In the genomic region with DNA sequence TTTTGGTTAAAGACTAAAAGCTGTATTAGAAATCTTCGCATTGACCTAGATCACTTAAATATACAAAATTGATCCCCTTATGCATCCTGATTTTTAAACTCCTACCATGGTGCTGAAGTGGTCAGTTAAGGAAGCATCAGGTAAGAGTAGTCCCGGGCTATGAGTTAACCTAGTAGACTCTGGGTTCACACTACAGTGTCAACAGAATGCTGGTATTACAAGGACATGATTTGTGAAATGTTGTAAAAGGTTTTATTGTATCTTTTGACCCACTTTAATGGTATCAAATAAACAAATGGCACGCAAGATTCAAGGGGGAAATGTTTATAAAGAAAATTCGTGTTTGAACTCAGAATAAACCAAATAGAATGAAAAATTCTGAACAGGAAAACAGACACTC, we compare ENCODE assay signal across 16 cellular contexts. TPM values are rescaled to one million over a fixed set of nuclear protein-coding genes. Genes with fewer than 3 reads are reported as not detected.
A peak's percentile ranks its signal among the peaks of the same experiment; 100 is the strongest.
DNase-seq lines count a peak whose midpoint lies in the region; ATAC-seq and TF ChIP-seq lines count a peak whose summit lies in the region.
"Had no signal": no experiment of that assay in that cellular context is flagged by ENCODE, and none has a peak within 500 bp of the region (broad histone marks: within the 10 kb centered on the region; RNA-seq: fewer than 3 reads in every experiment).

No MANE protein-coding gene starts in this region.

- H3K4me3 ChIP-seq in CD4-positive, CD25-positive, alpha-beta regulatory T cell (ENCODE audit: low read depth, low read length): peak overlapping the region; percentile 99
- H3K4me3 ChIP-seq in PC-9 (no peak overlapping the region), brain microvascular endothelial cell (ENCODE audit: low read depth, low read length) (no peak overlapping the region)
- H3K4me3 ChIP-seq: suprapubic skin had no signal

- H3K4me1 ChIP-seq in CD4-positive, CD25-positive, alpha-beta regulatory T cell (ENCODE audit: control insufficient read depth, insufficient read depth, low read length, poor library complexity, severe bottlenecking): peaks cover 40% of the 10 kb centered on the region
- H3K4me1 ChIP-seq in PC-9 (replicated peaks; ENCODE audit: insufficient read depth): peaks cover 17% of the 10 kb centered on the region
- H3K4me1 ChIP-seq: BE2C, suprapubic skin had no signal

- H3K4me2 ChIP-seq in PC-9: no peak overlapping the region

- peaks cover 0 to 2% (median 0%) of the 10 kb centered on the region in 7 donors for H3K9me3 Mint-ChIP-seq in CD4-positive, CD25-positive, alpha-beta regulatory T cell
- H3K9me3 Mint-ChIP-seq in mesothelial cell of epicardium: no peaks in the 10 kb centered on the region

- H3K9me3 ChIP-seq in CD4-positive, CD25-positive, alpha-beta regulatory T cell (ENCODE audit: control insufficient read depth in 2 of 2, low read length in 2 of 2): no peaks in the 10 kb centered on the region
- H3K9me3 ChIP-seq in PC-9 (ENCODE audit: insufficient read depth, low read depth): no peaks in the 10 kb centered on the region
- H3K9me3 ChIP-seq: BE2C, neutrophil, suprapubic skin had no signal

- TF ChIP-seq CTCF in PC-9 (conservative IDR thresholded peaks at IDR 0.05): no peak
- no peak for TF ChIP-seq CTCF in brain microvascular endothelial cell (IDR thresholded peaks at IDR 0.05; ENCODE audit: low read depth, low read length, missing control alignments)
- no peak for TF ChIP-seq CTCF in mesothelial cell of epicardium (IDR thresholded peaks at IDR 0.05; ENCODE audit: unreplicated experiment)

- H2AFZ ChIP-seq in PC-9: no peak overlapping the region

- no peaks in the 10 kb centered on the region for H3K9me2 ChIP-seq in PC-9 (ENCODE audit: insufficient read depth)

- H3K27ac ChIP-seq in CD4-positive, CD25-positive, alpha-beta regulatory T cell (ENCODE audit: insufficient read depth, low read length, poor library complexity, severe bottlenecking): peak overlapping the region; percentile 62
- peak overlapping the region; percentile 5 for H3K27ac ChIP-seq in PC-9
- H3K27ac ChIP-seq in brain microvascular endothelial cell: peak overlapping the region; percentile 34
- H3K27ac ChIP-seq: neutrophil, suprapubic skin had no signal

- peak overlapping the region; percentile 87 to 91 (median 91) for H3K27ac Mint-ChIP-seq in CD4-positive, CD25-positive, alpha-beta regulatory T cell
- H3K27ac Mint-ChIP-seq in mesothelial cell of epicardium: peak overlapping the region; percentile 91

- no peaks in the 10 kb centered on the region for H3K27me3 ChIP-seq in CD4-positive, CD25-positive, alpha-beta regulatory T cell (ENCODE audit: control insufficient read depth, insufficient read depth, low read length)
- no peaks in the 10 kb centered on the region for H3K27me3 ChIP-seq in PC-9 (ENCODE audit: insufficient read depth, low read depth)
- H3K27me3 ChIP-seq in brain microvascular endothelial cell (replicated peaks): no peaks in the 10 kb centered on the region
- H3K27me3 ChIP-seq: BE2C, neutrophil, suprapubic skin had no signal

- peaks cover 6 to 38% (median 18%) of the 10 kb centered on the region in 4 donors for H3K4me1 Mint-ChIP-seq in CD4-positive, CD25-positive, alpha-beta regulatory T cell
- H3K4me1 Mint-ChIP-seq in mesothelial cell of epicardium: peaks cover 26% of the 10 kb centered on the region

- no peak for ATAC-seq in CD4-positive, CD25-positive, alpha-beta regulatory T cell (ENCODE audit: low read depth in 2 of 2)

- no peaks in the 10 kb centered on the region for H4K20me1 ChIP-seq in PC-9 (ENCODE audit: insufficient read depth)

- peaks cover 30% of the 10 kb centered on the region for H3K36me3 Mint-ChIP-seq in CD4-positive, CD25-positive, alpha-beta regulatory T cell
- H3K36me3 Mint-ChIP-seq in mesothelial cell of epicardium: no peaks in the 10 kb centered on the region

- H3K36me3 ChIP-seq in CD4-positive, CD25-positive, alpha-beta regulatory T cell (ENCODE audit: control insufficient read depth, insufficient read depth, low read length): peaks cover 23% of the 10 kb centered on the region
- H3K36me3 ChIP-seq in PC-9 (ENCODE audit: low read depth) (no peaks in the 10 kb centered on the region), brain microvascular endothelial cell (replicated peaks) (no peaks in the 10 kb centered on the region)
- H3K36me3 ChIP-seq: BE2C, neutrophil, suprapubic skin had no signal

- H3F3A ChIP-seq in PC-9 (ENCODE audit: insufficient read depth, low read depth): peaks cover 6% of the 10 kb centered on the region; the same call in 1 of the 2 replicates

- intact Hi-C loops in PC-9 (cut with micrococcal nuclease; ENCODE audit: unreplicated experiment): no loop called here

- BruUV-seq in PC-9 (replicated peaks; lab: Mats Ljungman, UMichigan): no TSS peak

- in situ Hi-C loops in brain microvascular endothelial cell (cut with HindIII; ENCODE audit: low pct_ligation_motif_present, low sequenced_read_pairs): loop anchor here (25.0 kb wide), 1 partner anchor 145 kb away; no protein-coding TSS in a partner anchor

- H3K4me3 Mint-ChIP-seq in CD4-positive, CD25-positive, alpha-beta regulatory T cell: peak overlapping the region; percentile 85 to 98 (median 90)
- no peak overlapping the region for H3K4me3 Mint-ChIP-seq in mesothelial cell of epicardium

- DNase-seq in CD4-positive, CD25-positive, alpha-beta regulatory T cell: no peak
- DNase-seq in PC-9 (no peak), brain microvascular endothelial cell (no peak), mesothelial cell of epicardium (ENCODE audit: low spot score in 2 of 2, unreplicated experiment in 2 of 2) (no peak), NCI-H1436 treated with DMSO at 0.1 percent for 48 hours (lab: John Stamatoyannopoulos, UW) (no peak)
- no peak for DNase-seq in stimulated activated naive CD4-positive, alpha-beta T cell treated with Interleukin-2 at 50 U/mL for 16 hours (lab: John Stamatoyannopoulos, UW)
- no peak for DNase-seq in stimulated activated CD4-positive, alpha-beta T cell treated with anti-CD3 and anti-CD28 coated beads, Interleukin-2, amount 100 ng/mL, for 48 hours
- DNase-seq: activated gamma-delta T cell treated with Interleukin-2 at 50 U/mL for 16 hours, BE2C, DMS153, head of caudate nucleus, NCI-H1930, NCI-H510A treated with DMSO at 0.1 percent for 48 hours, right cardiac atrium had no signal

- POLR2A ChIA-PET in PC-9 (lab: Charles Lee; ENCODE audit: unreplicated experiment): interaction anchor here (0.6 kb wide), 2 partner anchors 24 to 226 kb away, joined by 4 to 6 read pairs; no protein-coding TSS in a partner anchor

- no peaks in the 10 kb centered on the region for H3K79me2 ChIP-seq in PC-9 (ENCODE audit: low read depth)

- CTCF ChIA-PET in PC-9 (lab: Charles Lee): no interaction called here

- H3K27me3 Mint-ChIP-seq in CD4-positive, CD25-positive, alpha-beta regulatory T cell: no peaks in the 10 kb centered on the region
- no peaks in the 10 kb centered on the region for H3K27me3 Mint-ChIP-seq in mesothelial cell of epicardium (ENCODE audit: low read depth)

RNA-seq across cellular contexts. Expression of a gene that starts 36.8 kb away (rescaled TPM):
- 99.5 TPM for total RNA-seq in CD4-positive, CD25-positive, alpha-beta regulatory T cell
- 10 to 100 TPM; 38.0 to 64.2 (median 60.4) TPM for polyA plus RNA-seq in CD4-positive, CD25-positive, alpha-beta regulatory T cell
- total RNA-seq in PC-9 (2021) (16.1 and 18.5 TPM in 2 replicates), mesothelial cell of epicardium (6.0 to 6.9 TPM (median 6.1 TPM) in 3 replicates)

Comparison
In these comparisons a context has a peak if more than half of its experiments do, and no peak if none do; other contexts are left out.
1. H3K27ac ChIP-seq: peak in every context shown above with its lines; median percentile 62 in CD4-positive, CD25-positive, alpha-beta regulatory T cell; 34 in brain microvascular endothelial cell; 5 in PC-9.